In genomic region chr9:121179930-121180681, GRCh38 we compare ENCODE assay signal across 17 cellular contexts. TPM values are rescaled to one million over a fixed set of nuclear protein-coding genes. Genes with fewer than 3 reads are reported as not detected.
DNase-seq lines count a peak whose midpoint lies in the region; ATAC-seq and TF ChIP-seq lines count a peak whose summit lies in the region.
"Had no signal": no experiment of that assay in that cellular context is flagged by ENCODE, and none has a peak within 500 bp of the region (broad histone marks: within the 10 kb centered on the region; RNA-seq: fewer than 3 reads in every experiment).

No MANE protein-coding gene starts in this region.

- H2BK120ac ChIP-seq in IMR-90 (ENCODE audit: low read depth, low read length), result no peak overlapping the region

- no peak overlapping the region for H3K4me3 Mint-ChIP-seq in activated naive CD8-positive, alpha-beta T cell
- H3K4me3 Mint-ChIP-seq in activated naive CD8-positive, alpha-beta T cell treated with anti-CD3 and anti-CD28 coated beads, Interleukin-2, amount 50 U/mL, for 24 hours, result no peak overlapping the region
- H3K4me3 Mint-ChIP-seq: HFFc6, mesothelial cell of epicardium had no signal

- peaks cover 19% of the 10 kb centered on the region for H3K36me3 ChIP-seq in IMR-90 (ENCODE audit: control insufficient read depth, insufficient read depth, low read length)
- H3K36me3 ChIP-seq in hepatocyte (replicated peaks; ENCODE audit: insufficient read depth, low read depth), result no peaks in the 10 kb centered on the region
- peaks cover 0 to 72% of the 10 kb centered on the region in 2 donors for H3K36me3 ChIP-seq in psoas muscle (ENCODE audit: insufficient read depth in 1 of 2, low read depth in 1 of 2)
- no peaks in the 10 kb centered on the region for H3K36me3 ChIP-seq in mucosa of descending colon (ENCODE audit: low read depth)

- no peaks in the 10 kb centered on the region for H3K27me3 Mint-ChIP-seq in activated naive CD8-positive, alpha-beta T cell
- H3K27me3 Mint-ChIP-seq in activated naive CD8-positive, alpha-beta T cell treated with anti-CD3 and anti-CD28 coated beads, Interleukin-2, amount 50 U/mL, for 24 hours, result no peaks in the 10 kb centered on the region

- H4K8ac ChIP-seq in IMR-90 (ENCODE audit: low read depth in 2 of 2, low read length in 2 of 2), result no peak overlapping the region

- peaks cover 33% of the 10 kb centered on the region; the same call in 1 of the 2 replicates for H4K20me1 ChIP-seq in IMR-90 (ENCODE audit: insufficient read depth, low read length)
- peaks cover 14% of the 10 kb centered on the region for H4K20me1 ChIP-seq in hepatocyte (ENCODE audit: insufficient read depth, poor library complexity, severe bottlenecking)

- H4K91ac ChIP-seq in IMR-90 (ENCODE audit: insufficient read depth, low read depth, low read length), result no peak overlapping the region

- POLR2A ChIA-PET in IMR-90 (lab: Charles Lee; ENCODE audit: unreplicated experiment), result no interaction called here

- WGBS in IMR-90 (ENCODE audit: extremely low coverage in 2 of 2, insufficient read length in 1 of 2), 2 experiments, result 100% methylated on average over 2 of the region's 3 CpGs; no CpG with 5 or more reads in 1 of the 2 experiments
- WGBS in hepatocyte (ENCODE audit: low lambda C conversion rate, missing lambda C conversion rate), result 74% methylated on average over 3 of the region's 3 CpGs
- 71 to 80% (median 75%) methylated on average over 3 of the region's 3 CpGs for WGBS in psoas muscle, 3 donors

- H3K4me2 ChIP-seq in IMR-90 (ENCODE audit: low read depth, low read length) (no peak overlapping the region), hepatocyte (no peak overlapping the region)

- intact Hi-C loops in IMR-90 (cut with micrococcal nuclease) (no loop called here), psoas muscle (cut with DNase I) (no loop called here), mucosa of descending colon (cut with DNase I, micrococcal nuclease) (no loop called here)

- no peak for TF ChIP-seq RAD21 in IMR-90 (IDR thresholded peaks at IDR 0.05; ENCODE audit: low read length)

- H3K4ac ChIP-seq in IMR-90 (ENCODE audit: low read depth, low read length), result no peak overlapping the region

- peaks cover 30 to 59% of the 10 kb centered on the region in 2 experiments for H3K79me1 ChIP-seq in IMR-90 (ENCODE audit: low read depth in 1 of 2, low read length in 2 of 2)

- in situ Hi-C loops in IMR-90 (cut with MboI; ENCODE audit: low sequenced_read_pairs), result no loop called here

- CTCF ChIA-PET in IMR-90 (lab: Yijun Ruan, JAX), result interaction anchor here (1.3 kb wide), 1 partner anchor 11 kb away, joined by 3 read pairs; no protein-coding TSS in a partner anchor

- H3K9me3 Mint-ChIP-seq in activated naive CD8-positive, alpha-beta T cell (ENCODE audit: low read depth), result no peaks in the 10 kb centered on the region
- no peaks in the 10 kb centered on the region for H3K9me3 Mint-ChIP-seq in activated naive CD8-positive, alpha-beta T cell treated with anti-CD3 and anti-CD28 coated beads, Interleukin-2, amount 50 U/mL, for 24 hours
- H3K9me3 Mint-ChIP-seq: HFFc6, mesothelial cell of epicardium had no signal

- H2BK5ac ChIP-seq in IMR-90 (ENCODE audit: low read depth, low read length, poor library complexity, severe bottlenecking), result no peak overlapping the region

- ATAC-seq in activated naive CD8-positive, alpha-beta T cell treated with anti-CD3 and anti-CD28 coated beads, Interleukin-2, amount 50 U/mL, for 24 hours, result no peak
- ATAC-seq in IMR-90 (ENCODE audit: low read depth) (no peak), psoas muscle (peak in 2 of 4 donors; percentile 53 to 67), mucosa of descending colon (no peak)

- no peaks in the 10 kb centered on the region for H3K9me1 ChIP-seq in IMR-90 (ENCODE audit: insufficient read depth, low read length)

- H3K4me1 ChIP-seq in IMR-90 (ENCODE audit: control insufficient read depth, insufficient read depth, low read length) (peaks cover 9% of the 10 kb centered on the region), hepatocyte (ENCODE audit: insufficient read depth) (peaks cover 33% of the 10 kb centered on the region), psoas muscle (peaks cover 21% of the 10 kb centered on the region), mucosa of descending colon (ENCODE audit: low read depth) (no peaks in the 10 kb centered on the region)

- H3K4me3 ChIP-seq in IMR-90 (ENCODE audit: insufficient read depth, low read depth, low read length) (no peak overlapping the region), hepatocyte (no peak overlapping the region), psoas muscle (no peak overlapping the region), mucosa of descending colon (no peak overlapping the region)
- H3K4me3 ChIP-seq: sigmoid colon had no signal

- BruUV-seq in IMR-90 (replicated peaks; lab: Mats Ljungman, UMichigan), result no TSS peak

- H3K56ac ChIP-seq in IMR-90 (ENCODE audit: extremely low read depth, insufficient read depth, low read length), result no peak overlapping the region

- no peak overlapping the region; the same call in 1 of the 2 replicates for H4K5ac ChIP-seq in IMR-90 (ENCODE audit: low read depth, low read length)

- H3K9me3 ChIP-seq in IMR-90 (ENCODE audit: control insufficient read depth, insufficient read depth, low read length) (no peaks in the 10 kb centered on the region), hepatocyte (ENCODE audit: low read depth) (no peaks in the 10 kb centered on the region), psoas muscle (no peaks in the 10 kb centered on the region), mucosa of descending colon (no peaks in the 10 kb centered on the region)
- H3K9me3 ChIP-seq: sigmoid colon had no signal

- H3K14ac ChIP-seq in IMR-90 (replicated peaks; ENCODE audit: low read depth, low read length), result no peak overlapping the region

- no peak overlapping the region for H2BK20ac ChIP-seq in IMR-90 (ENCODE audit: low read depth, low read length)

- no peak for TF ChIP-seq CTCF in IMR-90 (conservative IDR thresholded peaks at IDR 0.05; ENCODE audit: low read depth, low read length)
- TF ChIP-seq CTCF in hepatocyte (IDR thresholded peaks at IDR 0.05; ENCODE audit: poor library complexity), result no peak
- TF ChIP-seq CTCF in psoas muscle (IDR thresholded peaks at IDR 0.05), result no peak
- no peak for TF ChIP-seq CTCF in mucosa of descending colon (IDR thresholded peaks at IDR 0.05)

- no peak overlapping the region for H3K27ac ChIP-seq in IMR-90 (ENCODE audit: insufficient read depth, low read length)
- peak overlapping the region; percentile 28 for H3K27ac ChIP-seq in hepatocyte
- H3K27ac ChIP-seq in psoas muscle, result peak overlapping the region; percentile 3
- H3K27ac ChIP-seq: sigmoid colon, VCaP had no signal

- no peak overlapping the region; the same call in 1 of the 2 replicates for H3K23ac ChIP-seq in IMR-90 (ENCODE audit: low read depth, low read length)

- H3K27me3 ChIP-seq in IMR-90 (ENCODE audit: control insufficient read depth, insufficient read depth, low read length) (no peaks in the 10 kb centered on the region), hepatocyte (no peaks in the 10 kb centered on the region), psoas muscle (ENCODE audit: insufficient read depth in 3 of 3, low read length in 2 of 3) (no peaks in the 10 kb centered on the region)
- H3K27me3 ChIP-seq: sigmoid colon had no signal

- H3K27ac Mint-ChIP-seq in activated naive CD8-positive, alpha-beta T cell, result peak overlapping the region; percentile 70
- H3K27ac Mint-ChIP-seq in activated naive CD8-positive, alpha-beta T cell treated with anti-CD3 and anti-CD28 coated beads, Interleukin-2, amount 50 U/mL, for 24 hours, result no peak overlapping the region
- H3K27ac Mint-ChIP-seq: HFFc6 had no signal

- H2BK15ac ChIP-seq in IMR-90 (ENCODE audit: low read depth, low read length), result no peak overlapping the region

- no peak for TF ChIP-seq POLR2A in IMR-90 (IDR thresholded peaks at IDR 0.05; ENCODE audit: low read depth, low read length)

- no peak for DNase-seq in activated naive CD8-positive, alpha-beta T cell treated with anti-CD3 and anti-CD28 coated beads, Interleukin-2, amount 50 U/mL, for 24 hours
- DNase-seq in IMR-90 (no peak), hepatocyte (ENCODE audit: low spot score) (no peak), psoas muscle (no peak), mucosa of descending colon (no peak), NCI-H748 treated with DMSO at 0.1 percent for 48 hours (lab: John Stamatoyannopoulos, UW) (no peak)
- no peak for DNase-seq in stimulated activated CD8-positive, alpha-beta memory T cell treated with anti-CD3 and anti-CD28 coated beads, Interleukin-4, amount 100 ng/mL, for 48 hours
- DNase-seq: central memory CD4-positive, alpha-beta T cell; effector CD8-positive, alpha-beta T cell; HFFc6; MV-4-11; NCI-H2171; sigmoid colon; stimulated activated CD4-positive, alpha-beta T cell treated with anti-CD3 and anti-CD28 coated beads, Interleukin-2, amount 100 ng/mL, for 24 hours had no signal

- no peaks in the 10 kb centered on the region for H3K9me2 ChIP-seq in hepatocyte (replicated peaks; ENCODE audit: insufficient read depth)

- H2AFZ ChIP-seq in IMR-90 (replicated peaks; ENCODE audit: low read length, poor library complexity) (no peak overlapping the region), hepatocyte (no peak overlapping the region)

- no peak overlapping the region for H3K18ac ChIP-seq in IMR-90 (ENCODE audit: low read depth, low read length)

- peaks cover 47% of the 10 kb centered on the region for H3K79me2 ChIP-seq in hepatocyte

- dilution Hi-C loops in IMR-90 (cut with HindIII; ENCODE audit: low sequenced_read_pairs, unreplicated experiment), result no loop called here

- no peak overlapping the region for H3K9ac ChIP-seq in IMR-90 (ENCODE audit: low read depth, low read length)

- H2AK5ac ChIP-seq in IMR-90 (ENCODE audit: low read depth, low read length), result no peak overlapping the region

- peaks cover 34% of the 10 kb centered on the region for H3K4me1 Mint-ChIP-seq in activated naive CD8-positive, alpha-beta T cell (ENCODE audit: low read depth)
- H3K4me1 Mint-ChIP-seq in activated naive CD8-positive, alpha-beta T cell treated with anti-CD3 and anti-CD28 coated beads, Interleukin-2, amount 50 U/mL, for 24 hours, result peaks cover 31% of the 10 kb centered on the region

- no peak overlapping the region for H2AK9ac ChIP-seq in IMR-90 (replicated peaks; ENCODE audit: low read depth, low read length, poor library complexity)

- no peaks in the 10 kb centered on the region for H3K36me3 Mint-ChIP-seq in activated naive CD8-positive, alpha-beta T cell
- peaks cover 66% of the 10 kb centered on the region for H3K36me3 Mint-ChIP-seq in activated naive CD8-positive, alpha-beta T cell treated with anti-CD3 and anti-CD28 coated beads, Interleukin-2, amount 50 U/mL, for 24 hours (ENCODE audit: low read depth)

TF ChIP-seq in IMR-90, 13 proteins besides CTCF, POLR2A, EP300 and RAD21 (continues in another document):
- TF ChIP-seq MXI1 (IDR thresholded peaks at IDR 0.05; ENCODE audit: borderline replicate concordance, low read depth, low read length), result no peak

RNA-seq across cellular contexts. Expression of gene RAB14, which starts 21.6 kb away (rescaled TPM):
- 20.1 and 36.1 TPM in 2 replicates for total RNA-seq in IMR-90 (2012; rRNA removed)
- polyA plus RNA-seq in IMR-90 (2012; rRNA removed), result 22.8 and 29.3 TPM in 2 replicates
- 4.7 and 8.9 TPM in 2 replicates for polyA plus RNA-seq in IMR-90 (2012; cell fraction: cytosol; rRNA removed)
- polyA plus RNA-seq in IMR-90 (2012; cell fraction: nucleus; rRNA removed; ENCODE audit: low replicate concordance), result 2.7 and 18.8 TPM in 2 replicates
- total RNA-seq in hepatocyte, result 58.7 and 59.0 TPM in 2 replicates
- 54.8 and 61.9 TPM in 2 replicates for polyA plus RNA-seq in hepatocyte
- total RNA-seq in psoas muscle, result 10 to 100 TPM; 43.6 to 51.5 (median 44.5) TPM
- polyA plus RNA-seq in psoas muscle, result 10 to 100 TPM; 17.6 to 34.7 (median 32.1) TPM
- total RNA-seq in mucosa of descending colon, result 10 to 100 TPM; 70.1 to 87.2 (median 76.2) TPM
